ENCODE assay signal across 19 cellular contexts in genomic region chr5:67246546-67246945, GRCh38. TPM values are rescaled to one million over a fixed set of nuclear protein-coding genes. Genes with fewer than 3 reads are reported as not detected.
A peak's percentile ranks its signal among the peaks of the same experiment; 100 is the strongest.
DNase-seq lines count a peak whose midpoint lies in the region; ATAC-seq and TF ChIP-seq lines count a peak whose summit lies in the region.
"Had no signal": no experiment of that assay in that cellular context is flagged by ENCODE, and none has a peak within 500 bp of the region (broad histone marks: within the 10 kb centered on the region; RNA-seq: fewer than 3 reads in every experiment).

No MANE protein-coding gene starts in this region.

- no peak overlapping the region for H3K4me3 ChIP-seq in breast epithelium
- no peak overlapping the region for H3K4me3 ChIP-seq in coronary artery
- H3K4me3 ChIP-seq in neural cell (ENCODE audit: low read length): no peak overlapping the region
- no peak overlapping the region for H3K4me3 ChIP-seq in vagina
- H3K4me3 ChIP-seq: GM23248, heart left ventricle had no signal

- H3K36me3 ChIP-seq in breast epithelium: no peaks in the 10 kb centered on the region
- H3K36me3 ChIP-seq in neural cell (ENCODE audit: insufficient read depth, low read length): no peaks in the 10 kb centered on the region
- no peaks in the 10 kb centered on the region for H3K36me3 ChIP-seq in vagina
- H3K36me3 ChIP-seq: heart left ventricle, neutrophil had no signal

- no peak overlapping the region for H3K9ac ChIP-seq in neural cell (ENCODE audit: low read length)
- H3K9ac ChIP-seq: GM23248 had no signal

- ATAC-seq in CD4-positive, alpha-beta T cell (ENCODE audit: poor library complexity): no peak
- ATAC-seq in HG03520 (IDR thresholded peaks at IDR 0.05; ENCODE audit: unreplicated experiment): no peak
- ATAC-seq: activated T-cell treated with anti-CD3 and anti-CD28 coated beads, Interleukin-2, amount 50 U/mL, for 4 hours had no signal

- no peaks in the 10 kb centered on the region for H3K4me1 Mint-ChIP-seq in MCF 10A (ENCODE audit: insufficient read depth, unreplicated experiment)
- peaks cover 4% of the 10 kb centered on the region for H3K4me1 Mint-ChIP-seq in CD4-positive, alpha-beta T cell (ENCODE audit: low read depth)

- H3K4me3 Mint-ChIP-seq in MCF 10A (ENCODE audit: unreplicated experiment): no peak overlapping the region
- H3K4me3 Mint-ChIP-seq in CD4-positive, alpha-beta T cell: no peak overlapping the region
- H3K4me3 Mint-ChIP-seq: activated naive CD4-positive, alpha-beta T cell treated with anti-CD3 and anti-CD28 coated beads for 36 hours; activated T-cell treated with anti-CD3 and anti-CD28 coated beads, Interleukin-2, amount 50 U/mL, for 4 hours had no signal

- no peak overlapping the region for H3K4me2 ChIP-seq in neural cell (ENCODE audit: low read length)

- DNase-seq in breast epithelium (ENCODE audit: low spot score in 2 of 2) (no peak), MCF 10A (ENCODE audit: unreplicated experiment) (no peak), coronary artery (ENCODE audit: low spot score) (no peak), vagina (ENCODE audit: extremely low spot score in 2 of 2) (no peak), T-helper 9 cell (no peak)
- no peak for DNase-seq in CD4-positive, alpha-beta T cell
- DNase-seq: activated CD4-positive, alpha-beta T cell treated with anti-CD3 and anti-CD28 coated beads for 1 hour; activated CD8-positive, alpha-beta memory T cell treated with anti-CD3 and anti-CD28 coated beads for 24 hours; activated naive CD4-positive, alpha-beta T cell treated with anti-CD3 and anti-CD28 coated beads for 36 hours; activated T-cell treated with anti-CD3 and anti-CD28 coated beads, Interleukin-2, amount 50 U/mL, for 4 hours; stimulated activated CD4-positive, alpha-beta T cell treated with anti-CD3 and anti-CD28 coated beads, Interleukin-4, amount 100 ng/mL, for 4 hours had no signal

- H4K20me1 ChIP-seq in neural cell (ENCODE audit: insufficient read depth): no peaks in the 10 kb centered on the region

- no peaks in the 10 kb centered on the region for H3K9me3 Mint-ChIP-seq in MCF 10A (ENCODE audit: unreplicated experiment)
- no peaks in the 10 kb centered on the region for H3K9me3 Mint-ChIP-seq in CD4-positive, alpha-beta T cell
- H3K9me3 Mint-ChIP-seq: activated naive CD4-positive, alpha-beta T cell treated with anti-CD3 and anti-CD28 coated beads for 36 hours; activated T-cell treated with anti-CD3 and anti-CD28 coated beads, Interleukin-2, amount 50 U/mL, for 4 hours had no signal

- TF ChIP-seq CTCF in breast epithelium (IDR thresholded peaks at IDR 0.05) (no peak), MCF 10A (IDR thresholded peaks at IDR 0.05; ENCODE audit: unreplicated experiment) (no peak), coronary artery (IDR thresholded peaks at IDR 0.05) (no peak), neural cell (IDR thresholded peaks at IDR 0.05; ENCODE audit: poor library complexity, severe bottlenecking) (no peak), vagina (IDR thresholded peaks at IDR 0.05) (no peak)
- TF ChIP-seq CTCF in CD4-positive, alpha-beta T cell (IDR thresholded peaks at IDR 0.05): no peak

- H3K27ac Mint-ChIP-seq in MCF 10A (ENCODE audit: low read depth, unreplicated experiment): no peak overlapping the region
- no peak overlapping the region for H3K27ac Mint-ChIP-seq in CD4-positive, alpha-beta T cell
- H3K27ac Mint-ChIP-seq: activated naive CD4-positive, alpha-beta T cell treated with anti-CD3 and anti-CD28 coated beads for 36 hours had no signal

- no peaks in the 10 kb centered on the region for H3K27me3 Mint-ChIP-seq in MCF 10A (ENCODE audit: insufficient read depth, unreplicated experiment)
- no peaks in the 10 kb centered on the region for H3K27me3 Mint-ChIP-seq in CD4-positive, alpha-beta T cell

- TF ChIP-seq EP300 in neural cell (conservative IDR thresholded peaks at IDR 0.05; ENCODE audit: poor library complexity, severe bottlenecking): no peak

- TF ChIP-seq POLR2A in breast epithelium (IDR thresholded peaks at IDR 0.05): no peak
- TF ChIP-seq POLR2A in vagina (IDR thresholded peaks at IDR 0.05): no peak

- intact Hi-C loops in breast epithelium (cut with DNase I; ENCODE audit: low total_unique reads): loop anchor here (10.0 kb wide), 1 partner anchor 1008 kb away; no protein-coding TSS in a partner anchor
- intact Hi-C loops in MCF 10A (cut with micrococcal nuclease): loop anchor here (1.0 to 10.0 kb wide), 8 partner anchors 149 to 1218 kb away; partner anchors contain the start of gene PIK3R1
- intact Hi-C loops in vagina (cut with DNase I): loop anchor here (10.0 kb wide), 1 partner anchor 1008 kb away; no protein-coding TSS in a partner anchor
- intact Hi-C loops in CD4-positive, alpha-beta T cell (cut with DNase I, micrococcal nuclease): loop anchor here (1.0 to 10.0 kb wide), 8 partner anchors 939 to 1762 kb away; no protein-coding TSS in a partner anchor

- no peaks in the 10 kb centered on the region for H3K9me2 ChIP-seq in neural cell (ENCODE audit: insufficient read depth, low read length)

- no peaks in the 10 kb centered on the region for H3F3A ChIP-seq in neural cell (ENCODE audit: insufficient read depth, low read length, poor library complexity, severe bottlenecking)

- H3K27ac ChIP-seq in breast epithelium: peak overlapping the region; percentile 37 to 63
- H3K27ac ChIP-seq in coronary artery: peak overlapping the region; percentile 45 to 73
- peak overlapping the region; percentile 50 for H3K27ac ChIP-seq in neural cell (ENCODE audit: low read length)
- H3K27ac ChIP-seq in vagina: peak overlapping the region; percentile 48
- no peak overlapping the region for H3K27ac ChIP-seq in CD4-positive, alpha-beta T cell (ENCODE audit: low read depth, low read length)
- H3K27ac ChIP-seq: C4-2B, GM23248, neutrophil had no signal

- H3K9me3 ChIP-seq in breast epithelium (no peaks in the 10 kb centered on the region), neural cell (ENCODE audit: low read length) (no peaks in the 10 kb centered on the region), vagina (no peaks in the 10 kb centered on the region)
- H3K9me3 ChIP-seq in CD4-positive, alpha-beta T cell (ENCODE audit: control insufficient read depth, low read length): no peaks in the 10 kb centered on the region
- H3K9me3 ChIP-seq: heart left ventricle, neutrophil had no signal

- POLR2A ChIA-PET in MCF 10A (lab: Yijun Ruan, JAX): interaction anchor here (0.6 to 5.1 kb wide), 42 partner anchors 8 to 1086 kb away, joined by 3 to 129 read pairs (median 3); partner anchors contain the start of gene PIK3R1
- POLR2A ChIA-PET in CD4-positive, alpha-beta T cell (lab: Charles Lee): interaction anchor here (0.6 to 1.3 kb wide), 3 partner anchors 80 to 1015 kb away, joined by 3 to 5 read pairs (median 4); no protein-coding TSS in a partner anchor

- no peak for TF ChIP-seq RAD21 in neural cell (conservative IDR thresholded peaks at IDR 0.05)

- no peak overlapping the region for H2AFZ ChIP-seq in neural cell (ENCODE audit: low read depth, low read length)
- H2AFZ ChIP-seq: GM23248 had no signal

- BruUV-seq in MCF 10A (replicated peaks; lab: Mats Ljungman, UMichigan): no TSS peak

- no peaks in the 10 kb centered on the region for H3K36me3 Mint-ChIP-seq in MCF 10A (ENCODE audit: insufficient read depth, unreplicated experiment)
- no peaks in the 10 kb centered on the region for H3K36me3 Mint-ChIP-seq in CD4-positive, alpha-beta T cell (ENCODE audit: low read depth)

- no peaks in the 10 kb centered on the region for H3K79me2 ChIP-seq in neural cell (replicated peaks; ENCODE audit: insufficient read depth, low read length)

- CTCF ChIA-PET in MCF 10A (lab: Yijun Ruan, JAX): interaction anchor here (0.6 to 3.7 kb wide), 36 partner anchors 11 to 1597 kb away, joined by 3 to 18 read pairs (median 3); partner anchors contain the start of gene PIK3R1
- CTCF ChIA-PET in CD4-positive, alpha-beta T cell (lab: Charles Lee): interaction anchor here (0.8 to 2.3 kb wide), 10 partner anchors 9 to 1006 kb away, joined by 3 to 7 read pairs (median 4); no protein-coding TSS in a partner anchor

- no peaks in the 10 kb centered on the region for H3K27me3 ChIP-seq in breast epithelium
- no peaks in the 10 kb centered on the region for H3K27me3 ChIP-seq in neural cell (ENCODE audit: insufficient read depth, low read depth, low read length)
- no peaks in the 10 kb centered on the region for H3K27me3 ChIP-seq in vagina
- no peaks in the 10 kb centered on the region for H3K27me3 ChIP-seq in CD4-positive, alpha-beta T cell (ENCODE audit: control insufficient read depth, insufficient read depth, low read length)
- H3K27me3 ChIP-seq: heart left ventricle, neutrophil had no signal

- H3K4me1 ChIP-seq in breast epithelium (peaks cover 0 to 7% of the 10 kb centered on the region in 2 donors), vagina (peaks cover 56% of the 10 kb centered on the region)

TF ChIP-seq in neural cell, 6 proteins besides CTCF, POLR2A, EP300 and RAD21 (continues in another document):
- TF ChIP-seq TAF1 (IDR thresholded peaks at IDR 0.05; ENCODE audit: low read depth): no peak
- TF ChIP-seq SMC3 (conservative IDR thresholded peaks at IDR 0.05; ENCODE audit: poor library complexity): no peak
- no peak for TF ChIP-seq EZH2 (IDR thresholded peaks at IDR 0.05; ENCODE audit: borderline replicate concordance, insufficient read depth, low read length, poor library complexity, severe bottlenecking)
- no peak for TF ChIP-seq MXI1 (conservative IDR thresholded peaks at IDR 0.05; ENCODE audit: poor library complexity, severe bottlenecking)
- no peak for TF ChIP-seq POLR2AphosphoS5 (IDR thresholded peaks at IDR 0.05)

RNA-seq across cellular contexts. Expression of gene CD180, which starts 49.9 kb away (rescaled TPM):
- 1 to 10 TPM in 2 of 3 donors, under 1 TPM in 1; 0.98 to 4.6 (median 2.8) TPM for total RNA-seq in breast epithelium
- 0.07 TPM in 1 of 2 replicates, not detected in the other for total RNA-seq in MCF 10A (2022)
- polyA plus RNA-seq in neural cell: not detected in 2 replicates
- not detected in 2 replicates for polyA minus RNA-seq in neural cell
- 2.0 TPM for total RNA-seq in vagina
- under 1 TPM in 1 of 2 experiments, not detected in 1; 0.08 TPM for total RNA-seq in CD4-positive, alpha-beta T cell
- total RNA-seq: activated naive CD4-positive, alpha-beta T cell treated with anti-CD3 and anti-CD28 coated beads for 36 hours; astrocyte; GM23248; NCI-H460 had no signal
- polyA plus RNA-seq: GM23248 had no signal
